17 cellular contexts compared by ENCODE assay signal in genomic region chr2:9762941-9763340, GRCh38.
"Had no signal": no experiment of that assay in that cellular context is flagged by ENCODE, and none has a peak within 500 bp of the region (broad histone marks: within the 10 kb centered on the region; RNA-seq: fewer than 3 reads in every experiment).

No MANE protein-coding gene starts in this region.

- H3K36me3 Mint-ChIP-seq: naive thymus-derived CD4-positive, alpha-beta T cell; neural progenitor cell had no signal

- H3K27ac ChIP-seq: epithelial cell of prostate, lower lobe of right lung, neural progenitor cell, thyroid gland, upper lobe of right lung had no signal

- DNase-seq: activated CD4-positive, alpha-beta T cell treated with anti-CD3 and anti-CD28 coated beads, Interleukin-2, amount 50 U/mL, for 1 hour; activated CD8-positive, alpha-beta memory T cell treated with anti-CD3 and anti-CD28 coated beads for 24 hours; activated effector memory CD4-positive, alpha-beta T cell treated with Interleukin-2 at 50 U/mL for 16 hours; activated naive CD4-positive, alpha-beta T cell treated with anti-CD3 and anti-CD28 coated beads for 36 hours; activated naive CD8-positive, alpha-beta T cell treated with anti-CD3 and anti-CD28 coated beads, Interleukin-2, amount 10 ng/mL, durations not matched to agents 7 days and 5 days; activated T-cell treated with anti-CD3 and anti-CD28 coated beads, Interleukin-2, amount 50 U/mL, for 48 hours; amniotic stem cell; heart right ventricle; left colon; lower lobe of right lung; naive thymus-derived CD4-positive, alpha-beta T cell; retina; stimulated activated naive CD8-positive, alpha-beta T cell treated with anti-CD3 and anti-CD28 coated beads, Interleukin-15, Interleukin-2, amounts not matched to agents 100 U/mL and 50 U/mL, for 24 hours; thyroid gland; upper lobe of right lung had no signal

- H3K36me3 ChIP-seq: heart right ventricle, lower lobe of right lung, neural progenitor cell, thyroid gland, upper lobe of right lung had no signal

- ATAC-seq: left colon; lower lobe of right lung; naive thymus-derived CD4-positive, alpha-beta T cell; upper lobe of right lung had no signal

- H3K9me3 ChIP-seq: heart right ventricle, lower lobe of right lung, thyroid gland, upper lobe of right lung had no signal

- H3K4me1 ChIP-seq: upper lobe of right lung had no signal

- H3K4me3 Mint-ChIP-seq: activated naive CD4-positive, alpha-beta T cell treated with anti-CD3 and anti-CD28 coated beads for 36 hours; activated naive CD8-positive, alpha-beta T cell treated with anti-CD3 and anti-CD28 coated beads, Interleukin-2, amount 10 ng/mL, durations not matched to agents 7 days and 5 days; naive thymus-derived CD4-positive, alpha-beta T cell; neural progenitor cell had no signal

- H3K4me2 ChIP-seq: neural progenitor cell had no signal

- H3K27ac Mint-ChIP-seq: activated naive CD4-positive, alpha-beta T cell treated with anti-CD3 and anti-CD28 coated beads for 36 hours; activated naive CD8-positive, alpha-beta T cell treated with anti-CD3 and anti-CD28 coated beads, Interleukin-2, amount 10 ng/mL, durations not matched to agents 7 days and 5 days; naive thymus-derived CD4-positive, alpha-beta T cell; neural progenitor cell had no signal

- H3K9me3 Mint-ChIP-seq: activated naive CD4-positive, alpha-beta T cell treated with anti-CD3 and anti-CD28 coated beads for 36 hours; activated naive CD8-positive, alpha-beta T cell treated with anti-CD3 and anti-CD28 coated beads, Interleukin-2, amount 10 ng/mL, durations not matched to agents 7 days and 5 days; naive thymus-derived CD4-positive, alpha-beta T cell; neural progenitor cell had no signal

- H3K27me3 ChIP-seq: thyroid gland, upper lobe of right lung had no signal

- H3K4me3 ChIP-seq: heart right ventricle, lower lobe of right lung, neural progenitor cell, thyroid gland, upper lobe of right lung had no signal

- H3K9ac ChIP-seq: neural progenitor cell had no signal
